In the genomic region with DNA sequence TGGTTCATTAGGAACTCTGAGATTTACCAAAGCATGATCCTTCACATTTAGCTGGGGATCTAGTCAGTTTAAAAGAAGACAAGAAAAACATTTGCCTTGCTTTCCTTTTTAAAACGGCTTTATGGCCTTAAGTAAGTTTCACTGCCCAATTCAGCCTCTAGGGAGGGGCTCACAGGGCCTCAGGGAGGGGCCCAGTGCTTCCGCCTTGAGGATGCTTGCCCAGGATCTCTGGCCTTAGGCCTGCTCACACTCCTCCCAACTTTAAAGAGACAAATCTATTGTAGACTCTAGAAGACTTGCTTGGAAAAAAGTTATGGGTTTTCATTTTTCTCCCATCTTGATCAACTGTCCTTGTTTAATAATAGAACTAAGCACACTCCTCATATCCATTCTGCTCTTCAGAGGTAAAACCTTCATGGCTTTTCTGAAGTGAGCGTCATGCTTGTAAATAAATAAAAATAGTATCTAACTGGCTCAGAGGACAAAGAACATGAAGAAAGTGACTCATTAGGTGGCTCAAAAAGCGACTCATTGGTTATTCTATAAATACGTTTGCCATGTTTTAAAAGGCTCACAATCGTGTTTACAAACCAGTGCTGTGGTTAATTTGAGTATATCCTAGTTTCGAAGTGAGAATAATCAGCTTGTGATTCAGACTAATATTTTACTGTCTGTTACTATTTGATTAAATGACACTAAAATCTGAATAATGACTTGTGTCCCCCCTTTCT, we compare ENCODE assay signal across 1 cellular context.
TF ChIP-seq lines count a peak whose summit lies in the region.

No MANE protein-coding gene starts in this region.

TF ChIP-seq in HepG2, 621 proteins besides CTCF, POLR2A, EP300 and RAD21 (continued from another document):
- TF ChIP-seq PRDM4 (CRISPR knock-in tag; IDR thresholded peaks at IDR 0.05; ENCODE audit: borderline replicate concordance) = no peak
- TF ChIP-seq GTF2F1 (IDR thresholded peaks at IDR 0.05; ENCODE audit: low read length) = no peak
- TF ChIP-seq ZNF569 (CRISPR knock-in tag; IDR thresholded peaks at IDR 0.05; ENCODE audit: borderline replicate concordance) = no peak
- TF ChIP-seq BRCA1 (CRISPR knock-in tag; IDR thresholded peaks at IDR 0.05) = no peak
- no peak for TF ChIP-seq NONO (IDR thresholded peaks at IDR 0.05)
- TF ChIP-seq NONO (CRISPR knock-in tag; conservative IDR thresholded peaks at IDR 0.05) = no peak
- TF ChIP-seq CENPBD1 (CRISPR knock-in tag; IDR thresholded peaks at IDR 0.05; ENCODE audit: borderline replicate concordance, low read depth) = no peak
- no peak for TF ChIP-seq ZNF274 (CRISPR knock-in tag; IDR thresholded peaks at IDR 0.05)
- TF ChIP-seq, protein P1, sequence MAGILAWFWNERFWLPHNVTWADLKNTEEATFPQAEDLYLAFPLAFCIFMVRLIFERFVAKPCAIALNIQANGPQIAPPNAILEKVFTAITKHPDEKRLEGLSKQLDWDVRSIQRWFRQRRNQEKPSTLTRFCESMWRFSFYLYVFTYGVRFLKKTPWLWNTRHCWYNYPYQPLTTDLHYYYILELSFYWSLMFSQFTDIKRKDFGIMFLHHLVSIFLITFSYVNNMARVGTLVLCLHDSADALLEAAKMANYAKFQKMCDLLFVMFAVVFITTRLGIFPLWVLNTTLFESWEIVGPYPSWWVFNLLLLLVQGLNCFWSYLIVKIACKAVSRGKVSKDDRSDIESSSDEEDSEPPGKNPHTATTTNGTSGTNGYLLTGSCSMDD (CRISPR knock-in tag; IDR thresholded peaks at IDR 0.05) = no peak
- no peak for TF ChIP-seq ZNF382 (CRISPR knock-in tag; IDR thresholded peaks at IDR 0.05; ENCODE audit: borderline replicate concordance)
- no peak for TF ChIP-seq ARNT (IDR thresholded peaks at IDR 0.05)
- no peak for TF ChIP-seq TIGD3 (CRISPR knock-in tag; IDR thresholded peaks at IDR 0.05; ENCODE audit: borderline replicate concordance)
- no peak for TF ChIP-seq THYN1 (CRISPR knock-in tag; IDR thresholded peaks at IDR 0.05; ENCODE audit: borderline replicate concordance, low read depth)
- no peak for TF ChIP-seq ZNF607 (CRISPR knock-in tag; IDR thresholded peaks at IDR 0.05; ENCODE audit: borderline replicate concordance)
